Comparison of ENCODE assay signal across 29 cellular contexts in the genomic region with DNA sequence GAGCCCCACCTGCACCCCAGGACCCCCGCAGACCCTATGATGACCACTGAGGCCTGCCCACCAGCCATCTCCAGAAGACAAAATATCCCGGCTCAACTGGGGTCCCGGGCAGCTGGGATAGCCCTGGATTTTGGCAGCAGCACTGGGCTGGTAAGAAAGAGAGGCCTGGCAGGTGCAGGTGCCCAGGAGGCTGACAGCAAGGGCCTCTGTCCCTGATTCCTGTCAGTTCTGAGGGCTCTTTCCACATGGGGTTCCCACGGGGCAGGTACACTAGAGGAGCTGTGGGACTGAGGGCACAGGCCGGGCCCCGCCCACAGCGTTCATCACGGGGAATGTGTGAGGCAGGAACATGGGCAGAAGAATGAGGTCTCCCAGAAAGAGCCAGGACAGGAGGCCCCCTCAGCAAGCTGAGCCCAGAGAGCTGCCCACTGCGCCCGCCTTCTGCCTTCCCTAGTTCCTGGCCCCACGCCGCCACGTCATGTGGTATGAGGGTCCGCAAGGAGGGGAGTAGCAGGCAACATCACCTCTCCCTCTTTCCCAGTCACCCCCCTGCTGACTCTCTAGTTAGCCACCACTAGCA.
"Had no signal": no experiment of that assay in that cellular context is flagged by ENCODE, and none has a peak within 500 bp of the region (broad histone marks: within the 10 kb centered on the region; RNA-seq: fewer than 3 reads in every experiment).

No MANE protein-coding gene starts in this region.

- H3K27ac ChIP-seq: cardiac muscle cell, Peyer's patch had no signal

- H3K27ac Mint-ChIP-seq: activated CD4-positive, alpha-beta T cell treated with anti-CD3 and anti-CD28 coated beads, Interleukin-2, amount 10 ng/mL, durations not matched to agents 24 days and 14 days; activated CD8-positive, alpha-beta T cell treated with anti-CD3 and anti-CD28 coated beads for 36 hours; activated naive CD8-positive, alpha-beta T cell; activated T-helper 1 cell treated with anti-CD3 and anti-CD28 coated beads, Interleukin-12 subunit alpha, Interleukin-12 subunit beta, Interleukin-2, Interleukin-4 antibody, amounts not matched to agents 30 ng/mL and 10 ng/mL and 1 ng/mL, durations not matched to agents 14 hours and 24 hours and 36 hours had no signal

- H3K4me3 Mint-ChIP-seq: activated CD4-positive, alpha-beta T cell treated with anti-CD3 and anti-CD28 coated beads, Interleukin-2, amount 10 ng/mL, durations not matched to agents 24 days and 14 days; activated CD8-positive, alpha-beta T cell treated with anti-CD3 and anti-CD28 coated beads for 36 hours; activated naive CD8-positive, alpha-beta T cell; activated T-helper 1 cell treated with anti-CD3 and anti-CD28 coated beads, Interleukin-12 subunit alpha, Interleukin-12 subunit beta, Interleukin-2, Interleukin-4 antibody, amounts not matched to agents 30 ng/mL and 10 ng/mL and 1 ng/mL, durations not matched to agents 14 hours and 24 hours and 36 hours had no signal

- H3K4me1 Mint-ChIP-seq: activated CD4-positive, alpha-beta T cell treated with anti-CD3 and anti-CD28 coated beads, Interleukin-2, amount 10 ng/mL, durations not matched to agents 24 days and 14 days had no signal

- H3K36me3 Mint-ChIP-seq: activated naive CD8-positive, alpha-beta T cell had no signal

- H3K9me3 Mint-ChIP-seq: activated CD4-positive, alpha-beta T cell treated with anti-CD3 and anti-CD28 coated beads, Interleukin-2, amount 10 ng/mL, durations not matched to agents 24 days and 14 days; activated CD8-positive, alpha-beta T cell treated with anti-CD3 and anti-CD28 coated beads for 36 hours; activated T-helper 1 cell treated with anti-CD3 and anti-CD28 coated beads, Interleukin-12 subunit alpha, Interleukin-12 subunit beta, Interleukin-2, Interleukin-4 antibody, amounts not matched to agents 30 ng/mL and 10 ng/mL and 1 ng/mL, durations not matched to agents 14 hours and 24 hours and 36 hours had no signal

- H3K27me3 Mint-ChIP-seq: activated CD4-positive, alpha-beta T cell treated with anti-CD3 and anti-CD28 coated beads, Interleukin-2, amount 10 ng/mL, durations not matched to agents 24 days and 14 days; activated CD8-positive, alpha-beta T cell treated with anti-CD3 and anti-CD28 coated beads for 36 hours; activated naive CD8-positive, alpha-beta T cell had no signal

- FAIRE-seq: TTC549 had no signal

- DNase-seq: activated CD4-positive, alpha-beta T cell treated with anti-CD3 and anti-CD28 coated beads, Interleukin-2, amount 10 ng/mL, durations not matched to agents 24 days and 14 days; activated CD4-positive, alpha-beta T cell treated with anti-CD3 and anti-CD28 coated beads, Interleukin-2, amount 50 U/mL, for 4 hours; activated CD8-positive, alpha-beta T cell treated with anti-CD3 and anti-CD28 coated beads for 36 hours; activated effector memory CD4-positive, alpha-beta T cell treated with Interleukin-2 at 50 U/mL for 16 hours; activated T-cell treated with anti-CD3 and anti-CD28 coated beads, Interleukin-2, amount 50 U/mL, for 1 hour; amniotic stem cell; NCI-H1092 treated with DMSO at 0.1 percent for 48 hours; NCI-H1417; NCI-H146; NCI-H187; NCI-H2029 treated with DMSO at 0.1 percent for 48 hours; NCI-H2107; NCI-H2171; NCI-H510A; NCI-H526; NCI-H748 treated with DMSO at 0.1 percent for 48 hours; NK-92 treated with Interleukin-12 subunit alpha and Interleukin-12 subunit beta, amount 100 ng/mL, for 24 hours; PC-3; Peyer's patch; RPMI8226; SIG-M5; SW 1271; T-helper 1 cell had no signal

- ATAC-seq: activated CD8-positive, alpha-beta T cell treated with anti-CD3 and anti-CD28 coated beads for 36 hours; PC-3; Right ventricle myocardium inferior; SK-N-SH treated with all-trans-retinoic acid at 6 μM for 48 hours had no signal
